Comparison of ENCODE assay signal across 26 cellular contexts in genomic region chr5:33306758-33307157, GRCh38.
DNase-seq lines count a peak whose midpoint lies in the region; ATAC-seq and TF ChIP-seq lines count a peak whose summit lies in the region.
"Had no signal": no experiment of that assay in that cellular context is flagged by ENCODE, and none has a peak within 500 bp of the region (broad histone marks: within the 10 kb centered on the region; RNA-seq: fewer than 3 reads in every experiment).

No MANE protein-coding gene starts in this region.

- DNase-seq in AG08395 (ENCODE audit: low spot score) = peak; percentile 26
- DNase-seq in NOMO-1 (lab: John Stamatoyannopoulos, UW; ENCODE audit: unreplicated experiment in 2 of 2) = peak; percentile 33 to 69
- DNase-seq in choroid plexus epithelial cell (ENCODE audit: low read depth) = peak; percentile 39
- DNase-seq in SW480 (ENCODE audit: low spot score) = no peak
- DNase-seq in PC-9 = no peak
- DNase-seq in NCI-H146 treated with DMSO at 0.1 percent for 48 hours (lab: John Stamatoyannopoulos, UW; ENCODE audit: unreplicated experiment) = no peak
- DNase-seq: activated CD4-positive, CD25-positive, alpha-beta regulatory T cell; activated CD8-positive, alpha-beta T cell treated with anti-CD3 and anti-CD28 coated beads for 36 hours; activated naive CD4-positive, alpha-beta T cell treated with anti-CD3 and anti-CD28 coated beads, Interleukin-2, amount 10 ng/mL, durations not matched to agents 7 days and 5 days; activated T-cell treated with anti-CD3 and anti-CD28 coated beads, Interleukin-2, amount 50 U/mL, for 1 hour; endodermal cell; foreskin keratinocyte; GF-D8; hippocampal formation; naive thymus-derived CD4-positive, alpha-beta T cell; NCI-H1092; NCI-H69; pancreas; stimulated activated CD4-positive, alpha-beta T cell treated with anti-CD3 and anti-CD28 coated beads, Interleukin-4, amount 100 ng/mL, for 1 hour; stomach had no signal

- H3K4me2 ChIP-seq in PC-9 = no peak overlapping the region

- H3K4me3 Mint-ChIP-seq in nephron = no peak overlapping the region
- H3K4me3 Mint-ChIP-seq: activated CD8-positive, alpha-beta T cell treated with anti-CD3 and anti-CD28 coated beads for 36 hours; activated naive CD4-positive, alpha-beta T cell treated with anti-CD3 and anti-CD28 coated beads, Interleukin-2, amount 10 ng/mL, durations not matched to agents 7 days and 5 days; endodermal cell; naive thymus-derived CD4-positive, alpha-beta T cell had no signal

- intact Hi-C loops in PC-9 (cut with micrococcal nuclease; ENCODE audit: unreplicated experiment) = loop anchor here (10.0 kb wide), 2 partner anchors 692 to 822 kb away; no protein-coding TSS in a partner anchor

- peak overlapping the region; percentile 81 to 96 (median 89) for H3K27ac Mint-ChIP-seq in nephron
- H3K27ac Mint-ChIP-seq: activated CD8-positive, alpha-beta T cell treated with anti-CD3 and anti-CD28 coated beads for 36 hours; activated naive CD4-positive, alpha-beta T cell treated with anti-CD3 and anti-CD28 coated beads, Interleukin-2, amount 10 ng/mL, durations not matched to agents 7 days and 5 days; endodermal cell; naive thymus-derived CD4-positive, alpha-beta T cell had no signal

- H3K4me1 Mint-ChIP-seq in nephron = peaks cover 38% of the 10 kb centered on the region
- H3K4me1 Mint-ChIP-seq: activated naive CD4-positive, alpha-beta T cell treated with anti-CD3 and anti-CD28 coated beads, Interleukin-2, amount 10 ng/mL, durations not matched to agents 7 days and 5 days; endodermal cell; naive thymus-derived CD4-positive, alpha-beta T cell had no signal

- H3K27me3 ChIP-seq in PC-9 (ENCODE audit: insufficient read depth, low read depth) = no peaks in the 10 kb centered on the region
- H3K27me3 ChIP-seq: foreskin keratinocyte, pancreas, stomach had no signal

- H3K27ac ChIP-seq in PC-9 = no peak overlapping the region
- H3K27ac ChIP-seq: C4-2B, foreskin keratinocyte, pancreas, skin epidermis, stomach had no signal

- no peak for ATAC-seq in GM21723 (IDR thresholded peaks at IDR 0.05; ENCODE audit: unreplicated experiment)
- ATAC-seq: activated CD8-positive, alpha-beta T cell treated with anti-CD3 and anti-CD28 coated beads for 36 hours; foreskin keratinocyte; K562; naive thymus-derived CD4-positive, alpha-beta T cell; Panc1 had no signal

- POLR2A ChIA-PET in PC-9 (lab: Charles Lee; ENCODE audit: unreplicated experiment) = no interaction called here

- H3K9me3 ChIP-seq in PC-9 (ENCODE audit: insufficient read depth, low read depth) = no peaks in the 10 kb centered on the region
- H3K9me3 ChIP-seq: pancreas, stomach had no signal

- H3K4me1 ChIP-seq in PC-9 (replicated peaks; ENCODE audit: insufficient read depth) = no peaks in the 10 kb centered on the region
- H3K4me1 ChIP-seq: pancreas, stomach had no signal

- no peak overlapping the region for H2AFZ ChIP-seq in PC-9

- no peaks in the 10 kb centered on the region for H3K36me3 ChIP-seq in PC-9 (ENCODE audit: low read depth)
- H3K36me3 ChIP-seq: pancreas, stomach had no signal

- no peaks in the 10 kb centered on the region for H3K9me2 ChIP-seq in PC-9 (ENCODE audit: insufficient read depth)

- TF ChIP-seq CTCF in choroid plexus epithelial cell (conservative IDR thresholded peaks at IDR 0.05; ENCODE audit: low read depth, low read length) (no peak), nephron (IDR thresholded peaks at IDR 0.05; ENCODE audit: unreplicated experiment in 3 of 3) (no peak), PC-9 (conservative IDR thresholded peaks at IDR 0.05) (no peak)

- CTCF ChIA-PET in PC-9 (lab: Charles Lee) = no interaction called here

- no peaks in the 10 kb centered on the region for H3K36me3 Mint-ChIP-seq in nephron (ENCODE audit: low read depth)
- H3K36me3 Mint-ChIP-seq: activated naive CD4-positive, alpha-beta T cell treated with anti-CD3 and anti-CD28 coated beads, Interleukin-2, amount 10 ng/mL, durations not matched to agents 7 days and 5 days had no signal

- no peaks in the 10 kb centered on the region for H4K20me1 ChIP-seq in PC-9 (ENCODE audit: insufficient read depth)

- H3F3A ChIP-seq in PC-9 (ENCODE audit: insufficient read depth, low read depth) = no peaks in the 10 kb centered on the region

- BruUV-seq in PC-9 (replicated peaks; lab: Mats Ljungman, UMichigan) = no TSS peak

- H3K4me3 ChIP-seq in choroid plexus epithelial cell (ENCODE audit: low read depth, low read length) (no peak overlapping the region), PC-9 (no peak overlapping the region)
- H3K4me3 ChIP-seq: K562, pancreas, skin epidermis, stomach had no signal

- no peaks in the 10 kb centered on the region for H3K9me3 Mint-ChIP-seq in nephron
- H3K9me3 Mint-ChIP-seq: activated CD8-positive, alpha-beta T cell treated with anti-CD3 and anti-CD28 coated beads for 36 hours; activated naive CD4-positive, alpha-beta T cell treated with anti-CD3 and anti-CD28 coated beads, Interleukin-2, amount 10 ng/mL, durations not matched to agents 7 days and 5 days; endodermal cell had no signal

- no peaks in the 10 kb centered on the region for H3K27me3 Mint-ChIP-seq in nephron (ENCODE audit: low read depth)
- H3K27me3 Mint-ChIP-seq: activated naive CD4-positive, alpha-beta T cell treated with anti-CD3 and anti-CD28 coated beads, Interleukin-2, amount 10 ng/mL, durations not matched to agents 7 days and 5 days had no signal

- H3K79me2 ChIP-seq in PC-9 (ENCODE audit: low read depth) = no peaks in the 10 kb centered on the region

Comparison
In these comparisons a context has a peak if more than half of its experiments do, and no peak if none do; other contexts are left out.
1. DNase-seq: peak in AG08395 (single experiment), NOMO-1 (2 of 2) and choroid plexus epithelial cell (single experiment); none in SW480 (single experiment), PC-9 (0 of 2) and NCI-H146 treated with DMSO at 0.1 percent for 48 hours (single experiment).